In the genomic region with DNA sequence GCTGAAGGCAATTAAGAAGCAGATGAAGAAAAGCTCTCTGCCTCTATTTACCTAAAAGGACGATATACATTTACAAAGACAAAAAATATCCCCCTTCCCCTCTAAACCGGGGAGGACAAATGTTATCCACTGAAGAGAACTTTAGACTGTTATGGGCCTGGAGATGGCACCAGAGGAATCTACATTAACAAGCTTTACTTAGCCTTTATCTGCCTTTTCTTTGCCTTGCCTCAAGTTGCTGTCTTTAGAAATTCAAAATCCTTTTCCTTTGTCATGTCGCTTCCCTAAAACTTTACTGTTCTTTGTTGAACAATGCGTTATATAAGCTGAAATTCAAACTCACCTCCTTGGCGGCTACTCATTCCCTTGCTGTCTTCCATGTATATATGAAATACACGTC, we compare ENCODE assay signal across 28 cellular contexts.
"Had no signal": no experiment of that assay in that cellular context is flagged by ENCODE, and none has a peak within 500 bp of the region (broad histone marks: within the 10 kb centered on the region; RNA-seq: fewer than 3 reads in every experiment).

No MANE protein-coding gene starts in this region.

- H3K27ac ChIP-seq: lower lobe of right lung, ovary, skin epidermis, stomach, testis, thyroid gland, upper lobe of right lung had no signal

- ATAC-seq: left cardiac atrium; left lobe of liver; left ventricle myocardium superior; lower lobe of right lung; naive thymus-derived CD8-positive, alpha-beta T cell; right cardiac atrium; sciatic nerve; stimulated activated naive B cell treated with anti-CD40 and anti-IgM and Interleukin-4, amounts not matched to agents 10 μg/mL and 1 μg/mL and 100 μg/mL, for 72 hours; stimulated activated naive CD8-positive, alpha-beta T cell treated with anti-CD3 and anti-CD28 coated beads, Interleukin-15, Interleukin-2, amounts not matched to agents 100 U/mL and 50 U/mL, for 24 hours; upper lobe of right lung had no signal

- FAIRE-seq: keratinocyte, urothelium cell line had no signal

- H3K36me3 ChIP-seq: lower lobe of right lung, ovary, stomach, thyroid gland, upper lobe of right lung had no signal

- H3K27me3 ChIP-seq: ovary, stomach, testis, thyroid gland, upper lobe of right lung had no signal

- DNase-seq: kidney glomerular epithelial cell; left cardiac atrium; left ventricle myocardium superior; lower lobe of right lung; mammary epithelial cell; mesenchymal stem cell; naive thymus-derived CD8-positive, alpha-beta T cell; ovary; retina; right cardiac atrium; stimulated activated CD4-positive, alpha-beta T cell treated with anti-CD3 and anti-CD28 coated beads, Interleukin-12 subunit alpha, Interleukin-12 subunit beta, amount 100 ng/mL, for 4 hours; stimulated activated CD4-positive, alpha-beta T cell treated with anti-CD3 and anti-CD28 coated beads, Interleukin-15, amount 100 ng/mL, for 24 hours; stimulated activated CD4-positive, alpha-beta T cell treated with anti-CD3 and anti-CD28 coated beads, Interleukin-2, amount 100 ng/mL, for 24 hours; stimulated activated CD4-positive, alpha-beta T cell treated with anti-CD3 and anti-CD28 coated beads, Interleukin-4, amount 100 ng/mL, for 1 hour; stimulated activated naive B cell treated with anti-CD40 and anti-IgM and Interleukin-4, amounts not matched to agents 10 μg/mL and 1 μg/mL and 100 μg/mL, for 72 hours; stimulated activated naive CD8-positive, alpha-beta T cell treated with anti-CD3 and anti-CD28 coated beads, Interleukin-15, Interleukin-2, amounts not matched to agents 100 U/mL and 50 U/mL, for 24 hours; stomach; testis; thyroid gland; trophoblast cell; upper lobe of right lung had no signal

- H3K27ac Mint-ChIP-seq: naive thymus-derived CD8-positive, alpha-beta T cell; nephron; progenitor cell of endocrine pancreas; stimulated activated naive B cell treated with anti-CD40 and anti-IgM and Interleukin-4, amounts not matched to agents 10 μg/mL and 1 μg/mL and 100 μg/mL, for 72 hours had no signal

- H3K4me1 ChIP-seq: lower lobe of right lung, stomach, testis, thyroid gland, upper lobe of right lung had no signal

- H3K4me3 Mint-ChIP-seq: naive thymus-derived CD8-positive, alpha-beta T cell; nephron; stimulated activated naive B cell treated with anti-CD40 and anti-IgM and Interleukin-4, amounts not matched to agents 10 μg/mL and 1 μg/mL and 100 μg/mL, for 72 hours had no signal

- H3K27me3 Mint-ChIP-seq: naive thymus-derived CD8-positive, alpha-beta T cell; progenitor cell of endocrine pancreas; stimulated activated naive B cell treated with anti-CD40 and anti-IgM and Interleukin-4, amounts not matched to agents 10 μg/mL and 1 μg/mL and 100 μg/mL, for 72 hours had no signal

- H3K9me3 ChIP-seq: lower lobe of right lung, ovary, stomach, testis, thyroid gland, upper lobe of right lung had no signal

- H3K36me3 Mint-ChIP-seq: naive thymus-derived CD8-positive, alpha-beta T cell; stimulated activated naive B cell treated with anti-CD40 and anti-IgM and Interleukin-4, amounts not matched to agents 10 μg/mL and 1 μg/mL and 100 μg/mL, for 72 hours had no signal

- H3K4me3 ChIP-seq: lower lobe of right lung, ovary, skin epidermis, stomach, testis, thyroid gland, upper lobe of right lung had no signal

- H3K4me1 Mint-ChIP-seq: naive thymus-derived CD8-positive, alpha-beta T cell; nephron; stimulated activated naive B cell treated with anti-CD40 and anti-IgM and Interleukin-4, amounts not matched to agents 10 μg/mL and 1 μg/mL and 100 μg/mL, for 72 hours had no signal
